Comparison of ENCODE assay signal across 22 cellular contexts in the genomic region with DNA sequence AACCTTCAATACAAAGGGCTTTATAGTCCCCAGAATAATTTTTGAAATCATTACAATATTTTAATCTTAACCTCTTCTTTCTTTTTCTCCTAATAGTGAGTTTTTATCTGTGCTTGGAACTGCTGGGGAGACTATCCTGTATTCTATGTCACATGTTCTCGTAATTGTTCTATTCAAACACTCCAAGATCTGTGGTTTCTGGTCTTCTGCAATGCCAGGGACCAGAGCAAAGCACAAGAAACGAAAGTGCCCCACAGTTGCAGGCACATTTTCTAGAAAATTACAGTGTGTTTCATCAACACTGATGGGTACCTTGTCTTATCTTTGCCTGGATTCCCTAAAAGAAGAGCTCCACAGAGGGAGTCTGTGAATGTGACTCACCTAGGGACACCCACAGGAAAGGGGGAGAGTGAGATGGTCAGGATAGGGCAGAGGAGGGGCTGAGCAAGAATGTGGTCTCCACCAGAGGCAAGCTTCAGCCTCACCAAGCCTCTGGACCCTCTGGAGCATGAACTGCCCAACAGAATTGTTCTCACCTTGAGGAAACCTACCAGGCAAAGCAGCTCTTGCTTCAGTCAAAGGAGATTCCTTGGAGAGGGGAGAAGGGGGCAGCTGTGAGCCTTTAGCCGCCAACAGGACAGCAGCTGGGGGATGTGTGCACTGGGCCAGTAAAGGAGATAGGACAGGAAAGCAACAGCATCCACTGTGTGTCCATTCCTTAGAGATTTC. TPM values are rescaled to one million over a fixed set of nuclear protein-coding genes. Genes with fewer than 3 reads are reported as not detected.
DNase-seq lines count a peak whose midpoint lies in the region; ATAC-seq and TF ChIP-seq lines count a peak whose summit lies in the region.
"Had no signal": no experiment of that assay in that cellular context is flagged by ENCODE, and none has a peak within 500 bp of the region (broad histone marks: within the 10 kb centered on the region; RNA-seq: fewer than 3 reads in every experiment).

No MANE protein-coding gene starts in this region.

- H3K27ac ChIP-seq in upper lobe of right lung = no peak overlapping the region
- no peak overlapping the region for H3K27ac ChIP-seq in body of pancreas
- H3K27ac ChIP-seq: BLaER1 had no signal

- H3K4me3 ChIP-seq in mucosa of descending colon (no peak overlapping the region), upper lobe of right lung (no peak overlapping the region), body of pancreas (no peak overlapping the region)
- H3K4me3 ChIP-seq: BLaER1, MG63 had no signal

- TF ChIP-seq POLR2A in body of pancreas (IDR thresholded peaks at IDR 0.05) = no peak

- H3K27me3 Mint-ChIP-seq in WTC11 (ENCODE audit: low read depth) = no peaks in the 10 kb centered on the region
- H3K27me3 Mint-ChIP-seq: CD4-positive, alpha-beta T cell; IgD-negative memory B cell had no signal

- H3K9me3 ChIP-seq in mucosa of descending colon (no peaks in the 10 kb centered on the region), upper lobe of right lung (no peaks in the 10 kb centered on the region), body of pancreas (no peaks in the 10 kb centered on the region)
- H3K9me3 ChIP-seq: BLaER1, MG63 had no signal

- peaks cover 3% of the 10 kb centered on the region; the same call in 1 of the 2 replicates for H3K9me3 Mint-ChIP-seq in WTC11
- H3K9me3 Mint-ChIP-seq: CD4-positive, alpha-beta T cell had no signal

- H3K36me3 ChIP-seq in mucosa of descending colon (ENCODE audit: low read depth) (no peaks in the 10 kb centered on the region), upper lobe of right lung (no peaks in the 10 kb centered on the region), body of pancreas (replicated peaks in 1 of 2; ENCODE audit: insufficient read depth in 1 of 2, low read depth in 2 of 2) (no peaks in the 10 kb centered on the region)
- H3K36me3 ChIP-seq: BLaER1, MG63 had no signal

- DNase-seq in MV-4-11 (lab: John Stamatoyannopoulos, UW) (peak; percentile 62), WTC11 (ENCODE audit: low spot score) (no peak), mucosa of descending colon (no peak), upper lobe of right lung (no peak), body of pancreas (no peak), NCI-H226 (no peak)
- DNase-seq: CD4-positive, alpha-beta T cell; COR-L47; Karpas-422; MG63; NCI-H1092; NCI-H1436; NCI-H1930; NCI-H345; NCI-H524; NCI-H774; PC-3; SHP77 had no signal

- peaks cover 10% of the 10 kb centered on the region for H3K4me1 Mint-ChIP-seq in WTC11
- H3K4me1 Mint-ChIP-seq: IgD-negative memory B cell had no signal

- intact Hi-C loops in mucosa of descending colon (cut with DNase I, micrococcal nuclease) = no loop called here
- intact Hi-C loops in upper lobe of right lung (cut with DNase I) = no loop called here
- intact Hi-C loops in body of pancreas (cut with DNase I) = no loop called here

- H3K27ac Mint-ChIP-seq in WTC11 = no peak overlapping the region
- H3K27ac Mint-ChIP-seq: CD4-positive, alpha-beta T cell; IgD-negative memory B cell had no signal

- POLR2A ChIA-PET in WTC11 (lab: Charles Lee) = no interaction called here

- H3K36me3 Mint-ChIP-seq in WTC11 = no peaks in the 10 kb centered on the region
- H3K36me3 Mint-ChIP-seq: IgD-negative memory B cell had no signal

- CTCF ChIA-PET in WTC11 (lab: Charles Lee) = interaction anchor here (1.3 kb wide), 1 partner anchor 12 kb away, joined by 4 read pairs; no protein-coding TSS in a partner anchor

- H3K4me3 Mint-ChIP-seq in WTC11 = no peak overlapping the region
- H3K4me3 Mint-ChIP-seq: CD4-positive, alpha-beta T cell; IgD-negative memory B cell had no signal

- H3K4me1 ChIP-seq in mucosa of descending colon (ENCODE audit: low read depth) (no peaks in the 10 kb centered on the region), upper lobe of right lung (no peaks in the 10 kb centered on the region), body of pancreas (no peaks in the 10 kb centered on the region)
- H3K4me1 ChIP-seq: BLaER1 had no signal

- 46 to 63% methylated on average over 3 of the region's 3 CpGs for WGBS in body of pancreas, 2 donors

- ATAC-seq in WTC11 = peak; percentile 38; the same call in 1 of the 2 replicates
- peak; percentile 13 for ATAC-seq in mucosa of descending colon
- ATAC-seq in upper lobe of right lung = peak; percentile 64
- no peak for ATAC-seq in body of pancreas
- no peak for ATAC-seq in GM21786 (IDR thresholded peaks at IDR 0.05; ENCODE audit: unreplicated experiment)
- ATAC-seq: PC-3 had no signal

- no peaks in the 10 kb centered on the region for H3K27me3 ChIP-seq in upper lobe of right lung
- no peaks in the 10 kb centered on the region for H3K27me3 ChIP-seq in body of pancreas
- H3K27me3 ChIP-seq: BLaER1, MG63 had no signal

- TF ChIP-seq CTCF in WTC11 (IDR thresholded peaks at IDR 0.05) (no peak), mucosa of descending colon (IDR thresholded peaks at IDR 0.05) (no peak), upper lobe of right lung (IDR thresholded peaks at IDR 0.05) (no peak), body of pancreas (IDR thresholded peaks at IDR 0.05) (no peak)

TF ChIP-seq in WTC11, 78 proteins besides CTCF, POLR2A, EP300 and RAD21 (continues in another document):
- TF ChIP-seq USF2 (CRISPR knock-in tag; IDR thresholded peaks at IDR 0.05) (no peak), JAZF1 (CRISPR knock-in tag; IDR thresholded peaks at IDR 0.05) (no peak), NR3C1 (CRISPR knock-in tag; conservative IDR thresholded peaks at IDR 0.05; ENCODE audit: low read depth) (no peak), SP1 (CRISPR knock-in tag; conservative IDR thresholded peaks at IDR 0.05) (no peak), PRRX2 (CRISPR knock-in tag; IDR thresholded peaks at IDR 0.05) (no peak), ZNF121 (CRISPR knock-in tag; IDR thresholded peaks at IDR 0.05) (no peak), RELA (CRISPR knock-in tag; IDR thresholded peaks at IDR 0.05; ENCODE audit: borderline replicate concordance) (no peak), NFYB (CRISPR knock-in tag; conservative IDR thresholded peaks at IDR 0.05; ENCODE audit: low read depth) (no peak)
- TF ChIP-seq, protein P1, sequence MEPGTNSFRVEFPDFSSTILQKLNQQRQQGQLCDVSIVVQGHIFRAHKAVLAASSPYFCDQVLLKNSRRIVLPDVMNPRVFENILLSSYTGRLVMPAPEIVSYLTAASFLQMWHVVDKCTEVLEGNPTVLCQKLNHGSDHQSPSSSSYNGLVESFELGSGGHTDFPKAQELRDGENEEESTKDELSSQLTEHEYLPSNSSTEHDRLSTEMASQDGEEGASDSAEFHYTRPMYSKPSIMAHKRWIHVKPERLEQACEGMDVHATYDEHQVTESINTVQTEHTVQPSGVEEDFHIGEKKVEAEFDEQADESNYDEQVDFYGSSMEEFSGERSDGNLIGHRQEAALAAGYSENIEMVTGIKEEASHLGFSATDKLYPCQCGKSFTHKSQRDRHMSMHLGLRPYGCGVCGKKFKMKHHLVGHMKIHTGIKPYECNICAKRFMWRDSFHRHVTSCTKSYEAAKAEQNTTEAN (CRISPR knock-in tag; IDR thresholded peaks at IDR 0.05) = no peak
- TF ChIP-seq, protein P2, sequence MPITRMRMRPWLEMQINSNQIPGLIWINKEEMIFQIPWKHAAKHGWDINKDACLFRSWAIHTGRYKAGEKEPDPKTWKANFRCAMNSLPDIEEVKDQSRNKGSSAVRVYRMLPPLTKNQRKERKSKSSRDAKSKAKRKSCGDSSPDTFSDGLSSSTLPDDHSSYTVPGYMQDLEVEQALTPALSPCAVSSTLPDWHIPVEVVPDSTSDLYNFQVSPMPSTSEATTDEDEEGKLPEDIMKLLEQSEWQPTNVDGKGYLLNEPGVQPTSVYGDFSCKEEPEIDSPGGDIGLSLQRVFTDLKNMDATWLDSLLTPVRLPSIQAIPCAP (CRISPR knock-in tag; IDR thresholded peaks at IDR 0.05) = no peak
- TF ChIP-seq, protein P3, sequence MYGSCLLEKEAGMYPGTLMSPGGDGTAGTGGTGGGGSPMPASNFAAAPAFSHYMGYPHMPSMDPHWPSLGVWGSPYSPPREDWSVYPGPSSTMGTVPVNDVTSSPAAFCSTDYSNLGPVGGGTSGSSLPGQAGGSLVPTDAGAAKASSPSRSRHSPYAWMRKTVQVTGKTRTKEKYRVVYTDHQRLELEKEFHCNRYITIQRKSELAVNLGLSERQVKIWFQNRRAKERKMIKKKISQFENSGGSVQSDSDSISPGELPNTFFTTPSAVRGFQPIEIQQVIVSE (CRISPR knock-in tag; IDR thresholded peaks at IDR 0.05; ENCODE audit: borderline replicate concordance) = no peak

RNA-seq across cellular contexts. Expression of gene UNC5C, which starts 25.9 kb away (rescaled TPM):
- total RNA-seq in WTC11 (2021) = 0.25 to 1.0 TPM (median 0.30 TPM) in 3 replicates
- 1 to 10 TPM; 3.1 to 7.2 (median 4.6) TPM for total RNA-seq in mucosa of descending colon
- 6.7 TPM for total RNA-seq in upper lobe of right lung
- 1 to 10 TPM in 1 of 2 donors, under 1 TPM in 1; 0.52 to 2.0 TPM for total RNA-seq in body of pancreas
- total RNA-seq: CD4-positive, alpha-beta T cell; G401; PC-3 had no signal

Comparison
In these comparisons a context has a peak if more than half of its experiments do, and no peak if none do; other contexts are left out.
1. ATAC-seq: peak in WTC11 (single experiment), mucosa of descending colon (single experiment) and upper lobe of right lung (single experiment); none in body of pancreas (single experiment) and GM21786 (single experiment).